ENCODE assay signal across 1 cellular context in genomic region chr5:173236531-173237501, GRCh38.
TF ChIP-seq lines count a peak whose summit lies in the region.

No MANE protein-coding gene starts in this region.

TF ChIP-seq in GM23338, 12 proteins besides CTCF, POLR2A, EP300 and RAD21:
- no peak for TF ChIP-seq POLR2AphosphoS5 (IDR thresholded peaks at IDR 0.05; ENCODE audit: low read depth)
- TF ChIP-seq EZH2 (IDR thresholded peaks at IDR 0.05; ENCODE audit: low read depth, unreplicated experiment), result peak; percentile 91
- peak; percentile 71 for TF ChIP-seq EZH2phosphoT487 (IDR thresholded peaks at IDR 0.05; ENCODE audit: unreplicated experiment)
- TF ChIP-seq ZNF114 (CRISPR knock-in tag; IDR thresholded peaks at IDR 0.05), result no peak
